ENCODE assay signal across 1 cellular context in genomic region chr3:33792167-33792892, GRCh38.
TF ChIP-seq lines count a peak whose summit lies in the region.

No MANE protein-coding gene starts in this region.

TF ChIP-seq in A549, 52 proteins besides CTCF, POLR2A, EP300 and RAD21 (continued from another document):
- no peak for TF ChIP-seq ELK1 (IDR thresholded peaks at IDR 0.05; ENCODE audit: low read depth, low read length)
